1 cellular context compared by ENCODE assay signal in the genomic region with DNA sequence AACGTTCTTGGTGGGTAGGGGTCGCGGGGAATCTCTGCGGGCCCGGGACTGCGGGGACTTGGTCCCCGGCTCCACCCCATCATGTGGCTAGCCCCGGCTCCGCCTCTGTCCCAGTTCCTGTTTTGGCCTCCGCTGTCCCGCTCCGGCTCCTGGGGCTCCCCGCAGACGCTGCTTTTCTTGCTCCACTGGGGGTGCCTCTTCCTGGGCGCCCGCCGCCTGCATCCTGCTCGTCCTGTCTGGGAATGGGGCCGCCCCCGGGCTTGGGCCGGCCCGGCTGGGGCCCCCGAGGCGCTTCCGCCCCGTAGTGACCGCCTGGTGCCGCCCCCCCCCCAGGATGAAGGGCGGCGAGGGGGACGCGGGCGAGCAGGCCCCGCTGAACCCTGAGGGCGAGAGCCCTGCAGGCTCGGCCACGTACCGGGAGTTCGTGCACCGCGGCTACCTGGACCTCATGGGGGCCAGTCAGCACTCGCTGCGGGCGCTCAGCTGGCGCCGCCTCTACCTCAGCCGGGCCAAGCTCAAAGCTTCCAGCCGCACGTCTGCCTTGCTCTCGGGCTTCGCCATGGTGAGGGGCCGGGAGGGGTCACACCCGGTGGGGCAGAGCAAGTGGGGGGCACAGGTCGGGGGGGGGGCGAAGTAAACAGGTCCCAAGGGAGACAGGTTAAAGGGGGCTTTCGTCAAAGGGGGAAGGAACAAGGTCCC.
A peak's percentile ranks its signal among the peaks of the same experiment; 100 is the strongest.
TF ChIP-seq lines count a peak whose summit lies in the region.

A gene (plus strand): TSS at position 113 of the 699 bp plus-strand sequence. CDS start 222 bp downstream, at position 335.

TF ChIP-seq in HepG2, 621 proteins besides CTCF, POLR2A, EP300 and RAD21 (continued from another document and continues in another):
- TF ChIP-seq PHF8 (CRISPR knock-in tag; IDR thresholded peaks at IDR 0.05), result peak; percentile 62
- no peak for TF ChIP-seq ZNF496 (CRISPR knock-in tag; IDR thresholded peaks at IDR 0.05; ENCODE audit: insufficient replicate concordance)
- no peak; the same call in 1 of the 2 replicates for TF ChIP-seq ZBTB38 (CRISPR knock-in tag; IDR thresholded peaks at IDR 0.05)
- TF ChIP-seq TAF1 (CRISPR knock-in tag; IDR thresholded peaks at IDR 0.05), result peak; percentile 67
- TF ChIP-seq, protein P1, sequence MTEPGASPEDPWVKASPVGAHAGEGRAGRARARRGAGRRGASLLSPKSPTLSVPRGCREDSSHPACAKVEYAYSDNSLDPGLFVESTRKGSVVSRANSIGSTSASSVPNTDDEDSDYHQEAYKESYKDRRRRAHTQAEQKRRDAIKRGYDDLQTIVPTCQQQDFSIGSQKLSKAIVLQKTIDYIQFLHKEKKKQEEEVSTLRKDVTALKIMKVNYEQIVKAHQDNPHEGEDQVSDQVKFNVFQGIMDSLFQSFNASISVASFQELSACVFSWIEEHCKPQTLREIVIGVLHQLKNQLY (CRISPR knock-in tag; IDR thresholded peaks at IDR 0.05), result no peak
- peak; percentile 78; the same call in 1 of the 2 replicates for TF ChIP-seq MYC (CRISPR knock-in tag; IDR thresholded peaks at IDR 0.05; ENCODE audit: borderline replicate concordance)
- no peak; the same call in 1 of the 2 replicates for TF ChIP-seq ZNF350 (CRISPR knock-in tag; IDR thresholded peaks at IDR 0.05; ENCODE audit: borderline replicate concordance, low read depth)
- TF ChIP-seq MTA3 (CRISPR knock-in tag; IDR thresholded peaks at IDR 0.05), result no peak
- TF ChIP-seq MAZ (IDR thresholded peaks at IDR 0.05; ENCODE audit: borderline replicate concordance, low read depth, low read length), result no peak
- peak; percentile 74 for TF ChIP-seq MAZ (CRISPR knock-in tag; IDR thresholded peaks at IDR 0.05; ENCODE audit: low read depth)
- TF ChIP-seq ZBTB20 (CRISPR knock-in tag; IDR thresholded peaks at IDR 0.05; ENCODE audit: borderline replicate concordance, low read depth), result no peak
- TF ChIP-seq, protein P2, sequence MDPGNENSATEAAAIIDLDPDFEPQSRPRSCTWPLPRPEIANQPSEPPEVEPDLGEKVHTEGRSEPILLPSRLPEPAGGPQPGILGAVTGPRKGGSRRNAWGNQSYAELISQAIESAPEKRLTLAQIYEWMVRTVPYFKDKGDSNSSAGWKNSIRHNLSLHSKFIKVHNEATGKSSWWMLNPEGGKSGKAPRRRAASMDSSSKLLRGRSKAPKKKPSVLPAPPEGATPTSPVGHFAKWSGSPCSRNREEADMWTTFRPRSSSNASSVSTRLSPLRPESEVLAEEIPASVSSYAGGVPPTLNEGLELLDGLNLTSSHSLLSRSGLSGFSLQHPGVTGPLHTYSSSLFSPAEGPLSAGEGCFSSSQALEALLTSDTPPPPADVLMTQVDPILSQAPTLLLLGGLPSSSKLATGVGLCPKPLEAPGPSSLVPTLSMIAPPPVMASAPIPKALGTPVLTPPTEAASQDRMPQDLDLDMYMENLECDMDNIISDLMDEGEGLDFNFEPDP (CRISPR knock-in tag; conservative IDR thresholded peaks at IDR 0.05), result no peak
- TF ChIP-seq, protein P3, sequence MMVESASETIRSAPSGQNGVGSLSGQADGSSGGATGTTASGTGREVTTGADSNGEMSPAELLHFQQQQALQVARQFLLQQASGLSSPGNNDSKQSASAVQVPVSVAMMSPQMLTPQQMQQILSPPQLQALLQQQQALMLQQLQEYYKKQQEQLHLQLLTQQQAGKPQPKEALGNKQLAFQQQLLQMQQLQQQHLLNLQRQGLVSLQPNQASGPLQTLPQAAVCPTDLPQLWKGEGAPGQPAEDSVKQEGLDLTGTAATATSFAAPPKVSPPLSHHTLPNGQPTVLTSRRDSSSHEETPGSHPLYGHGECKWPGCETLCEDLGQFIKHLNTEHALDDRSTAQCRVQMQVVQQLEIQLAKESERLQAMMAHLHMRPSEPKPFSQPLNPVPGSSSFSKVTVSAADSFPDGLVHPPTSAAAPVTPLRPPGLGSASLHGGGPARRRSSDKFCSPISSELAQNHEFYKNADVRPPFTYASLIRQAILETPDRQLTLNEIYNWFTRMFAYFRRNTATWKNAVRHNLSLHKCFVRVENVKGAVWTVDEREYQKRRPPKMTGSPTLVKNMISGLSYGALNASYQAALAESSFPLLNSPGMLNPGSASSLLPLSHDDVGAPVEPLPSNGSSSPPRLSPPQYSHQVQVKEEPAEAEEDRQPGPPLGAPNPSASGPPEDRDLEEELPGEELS (CRISPR knock-in tag; IDR thresholded peaks at IDR 0.05), result no peak
- TF ChIP-seq SRSF4 (IDR thresholded peaks at IDR 0.05; ENCODE audit: low read depth, low read length, poor library complexity, severe bottlenecking), result peak; percentile 51
- TF ChIP-seq SALL1 (CRISPR knock-in tag; IDR thresholded peaks at IDR 0.05), result peak; percentile 74
- TF ChIP-seq FOXK1 (CRISPR knock-in tag; IDR thresholded peaks at IDR 0.05; ENCODE audit: borderline replicate concordance, low read depth), result no peak
- TF ChIP-seq, protein P4, sequence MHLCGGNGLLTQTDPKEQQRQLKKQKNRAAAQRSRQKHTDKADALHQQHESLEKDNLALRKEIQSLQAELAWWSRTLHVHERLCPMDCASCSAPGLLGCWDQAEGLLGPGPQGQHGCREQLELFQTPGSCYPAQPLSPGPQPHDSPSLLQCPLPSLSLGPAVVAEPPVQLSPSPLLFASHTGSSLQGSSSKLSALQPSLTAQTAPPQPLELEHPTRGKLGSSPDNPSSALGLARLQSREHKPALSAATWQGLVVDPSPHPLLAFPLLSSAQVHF (CRISPR knock-in tag; IDR thresholded peaks at IDR 0.05), result peak; percentile 43; the same call in 1 of the 2 replicates
- TF ChIP-seq ASH2L (IDR thresholded peaks at IDR 0.05; ENCODE audit: insufficient read length, low read depth, low read length), result peak; percentile 20
- peak; percentile 31; the same call in 1 of the 2 replicates for TF ChIP-seq SIN3A (IDR thresholded peaks at IDR 0.05; ENCODE audit: borderline replicate concordance, low read depth, low read length)
- TF ChIP-seq ZNF550 (CRISPR knock-in tag; IDR thresholded peaks at IDR 0.05; ENCODE audit: borderline replicate concordance), result no peak
- TF ChIP-seq, protein P5, sequence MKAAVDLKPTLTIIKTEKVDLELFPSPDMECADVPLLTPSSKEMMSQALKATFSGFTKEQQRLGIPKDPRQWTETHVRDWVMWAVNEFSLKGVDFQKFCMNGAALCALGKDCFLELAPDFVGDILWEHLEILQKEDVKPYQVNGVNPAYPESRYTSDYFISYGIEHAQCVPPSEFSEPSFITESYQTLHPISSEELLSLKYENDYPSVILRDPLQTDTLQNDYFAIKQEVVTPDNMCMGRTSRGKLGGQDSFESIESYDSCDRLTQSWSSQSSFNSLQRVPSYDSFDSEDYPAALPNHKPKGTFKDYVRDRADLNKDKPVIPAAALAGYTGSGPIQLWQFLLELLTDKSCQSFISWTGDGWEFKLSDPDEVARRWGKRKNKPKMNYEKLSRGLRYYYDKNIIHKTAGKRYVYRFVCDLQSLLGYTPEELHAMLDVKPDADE (CRISPR knock-in tag; IDR thresholded peaks at IDR 0.05), result no peak; the same call in 1 of the 2 replicates
- TF ChIP-seq, protein P6, sequence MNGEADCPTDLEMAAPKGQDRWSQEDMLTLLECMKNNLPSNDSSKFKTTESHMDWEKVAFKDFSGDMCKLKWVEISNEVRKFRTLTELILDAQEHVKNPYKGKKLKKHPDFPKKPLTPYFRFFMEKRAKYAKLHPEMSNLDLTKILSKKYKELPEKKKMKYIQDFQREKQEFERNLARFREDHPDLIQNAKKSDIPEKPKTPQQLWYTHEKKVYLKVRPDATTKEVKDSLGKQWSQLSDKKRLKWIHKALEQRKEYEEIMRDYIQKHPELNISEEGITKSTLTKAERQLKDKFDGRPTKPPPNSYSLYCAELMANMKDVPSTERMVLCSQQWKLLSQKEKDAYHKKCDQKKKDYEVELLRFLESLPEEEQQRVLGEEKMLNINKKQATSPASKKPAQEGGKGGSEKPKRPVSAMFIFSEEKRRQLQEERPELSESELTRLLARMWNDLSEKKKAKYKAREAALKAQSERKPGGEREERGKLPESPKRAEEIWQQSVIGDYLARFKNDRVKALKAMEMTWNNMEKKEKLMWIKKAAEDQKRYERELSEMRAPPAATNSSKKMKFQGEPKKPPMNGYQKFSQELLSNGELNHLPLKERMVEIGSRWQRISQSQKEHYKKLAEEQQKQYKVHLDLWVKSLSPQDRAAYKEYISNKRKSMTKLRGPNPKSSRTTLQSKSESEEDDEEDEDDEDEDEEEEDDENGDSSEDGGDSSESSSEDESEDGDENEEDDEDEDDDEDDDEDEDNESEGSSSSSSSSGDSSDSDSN (CRISPR knock-in tag; IDR thresholded peaks at IDR 0.05), result peak; percentile 68; the same call in 1 of the 2 replicates
- TF ChIP-seq, protein P7, sequence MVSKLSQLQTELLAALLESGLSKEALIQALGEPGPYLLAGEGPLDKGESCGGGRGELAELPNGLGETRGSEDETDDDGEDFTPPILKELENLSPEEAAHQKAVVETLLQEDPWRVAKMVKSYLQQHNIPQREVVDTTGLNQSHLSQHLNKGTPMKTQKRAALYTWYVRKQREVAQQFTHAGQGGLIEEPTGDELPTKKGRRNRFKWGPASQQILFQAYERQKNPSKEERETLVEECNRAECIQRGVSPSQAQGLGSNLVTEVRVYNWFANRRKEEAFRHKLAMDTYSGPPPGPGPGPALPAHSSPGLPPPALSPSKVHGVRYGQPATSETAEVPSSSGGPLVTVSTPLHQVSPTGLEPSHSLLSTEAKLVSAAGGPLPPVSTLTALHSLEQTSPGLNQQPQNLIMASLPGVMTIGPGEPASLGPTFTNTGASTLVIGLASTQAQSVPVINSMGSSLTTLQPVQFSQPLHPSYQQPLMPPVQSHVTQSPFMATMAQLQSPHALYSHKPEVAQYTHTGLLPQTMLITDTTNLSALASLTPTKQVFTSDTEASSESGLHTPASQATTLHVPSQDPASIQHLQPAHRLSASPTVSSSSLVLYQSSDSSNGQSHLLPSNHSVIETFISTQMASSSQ (IDR thresholded peaks at IDR 0.05; ENCODE audit: low read depth), result no peak
- TF ChIP-seq, protein P7 (CRISPR knock-in tag; IDR thresholded peaks at IDR 0.05; ENCODE audit: borderline replicate concordance), result no peak; the same call in 1 of the 2 replicates
- no peak for TF ChIP-seq HHEX (CRISPR knock-in tag; IDR thresholded peaks at IDR 0.05)
- TF ChIP-seq PPARG (CRISPR knock-in tag; conservative IDR thresholded peaks at IDR 0.05), result 0 out of 2 replicates have a peak, but pooled peaks have one; percentile 14
- peak; percentile 69; the same call in 1 of the 2 replicates for TF ChIP-seq ZNF501 (CRISPR knock-in tag; IDR thresholded peaks at IDR 0.05)
- peak; percentile 68 for TF ChIP-seq SRSF1 (optimal IDR thresholded peaks at IDR 0.05; ENCODE audit: low read depth, low read length)
- TF ChIP-seq ZNF589 (CRISPR knock-in tag; conservative IDR thresholded peaks at IDR 0.05), result no peak
- peak; percentile 95 for TF ChIP-seq RBFOX2 (IDR thresholded peaks at IDR 0.05; ENCODE audit: low read depth, low read length)
- no peak for TF ChIP-seq JUN (CRISPR knock-in tag; IDR thresholded peaks at IDR 0.05)
- TF ChIP-seq, protein P8, sequence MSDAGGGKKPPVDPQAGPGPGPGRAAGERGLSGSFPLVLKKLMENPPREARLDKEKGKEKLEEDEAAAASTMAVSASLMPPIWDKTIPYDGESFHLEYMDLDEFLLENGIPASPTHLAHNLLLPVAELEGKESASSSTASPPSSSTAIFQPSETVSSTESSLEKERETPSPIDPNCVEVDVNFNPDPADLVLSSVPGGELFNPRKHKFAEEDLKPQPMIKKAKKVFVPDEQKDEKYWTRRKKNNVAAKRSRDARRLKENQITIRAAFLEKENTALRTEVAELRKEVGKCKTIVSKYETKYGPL (CRISPR knock-in tag; IDR thresholded peaks at IDR 0.05), result no peak
- TF ChIP-seq, protein P9, sequence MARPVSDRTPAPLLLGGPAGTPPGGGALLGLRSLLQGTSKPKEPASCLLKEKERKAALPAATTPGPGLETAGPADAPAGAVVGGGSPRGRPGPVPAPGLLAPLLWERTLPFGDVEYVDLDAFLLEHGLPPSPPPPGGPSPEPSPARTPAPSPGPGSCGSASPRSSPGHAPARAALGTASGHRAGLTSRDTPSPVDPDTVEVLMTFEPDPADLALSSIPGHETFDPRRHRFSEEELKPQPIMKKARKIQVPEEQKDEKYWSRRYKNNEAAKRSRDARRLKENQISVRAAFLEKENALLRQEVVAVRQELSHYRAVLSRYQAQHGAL (CRISPR knock-in tag; IDR thresholded peaks at IDR 0.05; ENCODE audit: not compliant biosample characterization), result no peak
- TF ChIP-seq, protein P10, sequence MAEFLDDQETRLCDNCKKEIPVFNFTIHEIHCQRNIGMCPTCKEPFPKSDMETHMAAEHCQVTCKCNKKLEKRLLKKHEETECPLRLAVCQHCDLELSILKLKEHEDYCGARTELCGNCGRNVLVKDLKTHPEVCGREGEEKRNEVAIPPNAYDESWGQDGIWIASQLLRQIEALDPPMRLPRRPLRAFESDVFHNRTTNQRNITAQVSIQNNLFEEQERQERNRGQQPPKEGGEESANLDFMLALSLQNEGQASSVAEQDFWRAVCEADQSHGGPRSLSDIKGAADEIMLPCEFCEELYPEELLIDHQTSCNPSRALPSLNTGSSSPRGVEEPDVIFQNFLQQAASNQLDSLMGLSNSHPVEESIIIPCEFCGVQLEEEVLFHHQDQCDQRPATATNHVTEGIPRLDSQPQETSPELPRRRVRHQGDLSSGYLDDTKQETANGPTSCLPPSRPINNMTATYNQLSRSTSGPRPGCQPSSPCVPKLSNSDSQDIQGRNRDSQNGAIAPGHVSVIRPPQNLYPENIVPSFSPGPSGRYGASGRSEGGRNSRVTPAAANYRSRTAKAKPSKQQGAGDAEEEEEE (CRISPR knock-in tag; IDR thresholded peaks at IDR 0.05; ENCODE audit: borderline replicate concordance), result 0 out of 2 replicates have a peak, but pooled peaks have one; percentile 34
- TF ChIP-seq, protein P11, sequence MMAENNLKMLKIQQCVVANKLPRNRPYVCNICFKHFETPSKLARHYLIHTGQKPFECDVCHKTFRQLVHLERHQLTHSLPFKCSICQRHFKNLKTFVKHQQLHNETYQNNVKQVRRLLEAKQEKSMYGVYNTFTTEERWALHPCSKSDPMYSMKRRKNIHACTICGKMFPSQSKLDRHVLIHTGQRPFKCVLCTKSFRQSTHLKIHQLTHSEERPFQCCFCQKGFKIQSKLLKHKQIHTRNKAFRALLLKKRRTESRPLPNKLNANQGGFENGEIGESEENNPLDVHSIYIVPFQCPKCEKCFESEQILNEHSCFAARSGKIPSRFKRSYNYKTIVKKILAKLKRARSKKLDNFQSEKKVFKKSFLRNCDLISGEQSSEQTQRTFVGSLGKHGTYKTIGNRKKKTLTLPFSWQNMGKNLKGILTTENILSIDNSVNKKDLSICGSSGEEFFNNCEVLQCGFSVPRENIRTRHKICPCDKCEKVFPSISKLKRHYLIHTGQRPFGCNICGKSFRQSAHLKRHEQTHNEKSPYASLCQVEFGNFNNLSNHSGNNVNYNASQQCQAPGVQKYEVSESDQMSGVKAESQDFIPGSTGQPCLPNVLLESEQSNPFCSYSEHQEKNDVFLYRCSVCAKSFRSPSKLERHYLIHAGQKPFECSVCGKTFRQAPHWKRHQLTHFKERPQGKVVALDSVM (CRISPR knock-in tag; IDR thresholded peaks at IDR 0.05), result peak; percentile 70; the same call in 1 of the 2 replicates
- TF ChIP-seq HNRNPL (IDR thresholded peaks at IDR 0.05; ENCODE audit: low read depth, low read length), result peak; percentile 37; the same call in 1 of the 2 replicates
